In the genomic region with DNA sequence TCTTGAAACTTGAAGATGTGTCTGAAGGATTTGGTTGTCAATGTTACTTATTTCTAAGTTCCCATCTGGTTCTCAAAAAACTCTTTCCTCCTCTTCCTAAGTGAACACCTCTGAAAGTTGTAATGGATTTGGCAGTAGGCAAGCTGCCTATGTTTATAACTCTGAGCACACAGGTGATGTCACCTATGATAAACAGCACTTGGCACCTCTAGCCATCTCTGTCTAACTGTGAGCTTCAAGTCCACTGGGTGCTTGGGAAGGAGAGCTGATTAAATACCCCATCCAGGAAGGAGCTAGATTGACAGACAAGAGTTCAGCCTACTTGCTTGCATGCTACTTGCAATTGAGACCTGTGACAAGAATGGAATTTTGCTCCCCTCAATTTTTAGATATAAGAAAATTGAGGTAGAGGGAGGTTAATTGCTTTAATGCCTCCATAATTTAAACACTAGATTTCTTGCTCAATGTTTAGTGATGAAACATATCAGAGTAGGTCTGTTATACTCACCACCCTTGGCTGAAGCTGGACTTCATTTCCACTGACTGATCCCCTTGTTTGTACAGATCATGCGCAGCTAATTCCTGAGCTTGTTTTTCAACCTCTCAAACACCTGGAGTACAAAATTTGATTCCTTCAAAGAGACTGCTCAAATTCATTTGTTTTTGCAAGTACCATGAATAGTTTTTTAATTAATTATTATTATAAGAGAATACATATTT, we compare ENCODE assay signal across 18 cellular contexts. TPM values are rescaled to one million over a fixed set of nuclear protein-coding genes. Genes with fewer than 3 reads are reported as not detected.
DNase-seq lines count a peak whose midpoint lies in the region; ATAC-seq, FAIRE-seq and TF ChIP-seq lines count a peak whose summit lies in the region.
"Had no signal": no experiment of that assay in that cellular context is flagged by ENCODE, and none has a peak within 500 bp of the region (broad histone marks: within the 10 kb centered on the region; RNA-seq: fewer than 3 reads in every experiment).

No MANE protein-coding gene starts in this region.

- H3K9ac ChIP-seq in BLaER1 treated with 17β-estradiol and CSF1 and Interleukin-3, amounts not matched to agents 10 nM and 100 nM = no peak overlapping the region

- H3K9me3 Mint-ChIP-seq in nephron progenitor cell = no peaks in the 10 kb centered on the region
- H3K9me3 Mint-ChIP-seq: H9 had no signal

- peak overlapping the region in 3 of 11 experiments; percentile 6 to 41 (median 11); a peak in 3 of 22 replicates for H3K27ac ChIP-seq in BLaER1 treated with 17β-estradiol and CSF1 and Interleukin-3, amounts not matched to agents 10 nM and 100 nM
- H3K27ac ChIP-seq in VCaP (peak overlapping the region; percentile 16), substantia nigra (ENCODE audit: low read depth, low read length, poor library complexity, severe bottlenecking) (no peak overlapping the region)
- H3K27ac ChIP-seq: RWPE1, SJCRH30 had no signal

- no peak for ATAC-seq in HG03196 (IDR thresholded peaks at IDR 0.05; ENCODE audit: unreplicated experiment)

- FAIRE-seq in islet of Langerhans (lab: Jason Lieb, UNC) = peak; percentile 84

- H3K9me3 ChIP-seq in BLaER1 treated with 17β-estradiol and CSF1 and Interleukin-3, amounts not matched to agents 10 nM and 100 nM (replicated peaks in 1 of 11) = no peaks in the 10 kb centered on the region
- H3K9me3 ChIP-seq: BE2C, SJCRH30 had no signal

- no peak overlapping the region for H3K4me3 Mint-ChIP-seq in nephron progenitor cell
- H3K4me3 Mint-ChIP-seq: CD8-positive, alpha-beta memory T cell; H9 had no signal

- H3K36me3 ChIP-seq in BLaER1 treated with 17β-estradiol and CSF1 and Interleukin-3, amounts not matched to agents 10 nM and 100 nM = no peaks in the 10 kb centered on the region
- H3K36me3 ChIP-seq: BE2C, SJCRH30 had no signal

- DNase-seq in H4 (ENCODE audit: low spot score) (peak; percentile 26), nephron progenitor cell (no peak), NCI-H1930 (lab: John Stamatoyannopoulos, UW) (no peak), substantia nigra (lab: John Stamatoyannopoulos, UW) (no peak)
- DNase-seq: BE2C; CD8-positive, alpha-beta memory T cell; H9; Kasumi-1; NCI-H1417 treated with DMSO at 0.1 percent for 48 hours; NCI-H446 treated with DMSO at 0.1 percent for 48 hours; NK-92 treated with Interleukin-12 subunit alpha and Interleukin-12 subunit beta, amount 100 ng/mL, for 24 hours; OCI-M1; SJCRH30 had no signal

- peaks cover 0 to 16% (median 9%) of the 10 kb centered on the region in 10 experiments; a peak in 14 of 20 replicates for H3K4me1 ChIP-seq in BLaER1 treated with 17β-estradiol and CSF1 and Interleukin-3, amounts not matched to agents 10 nM and 100 nM
- H3K4me1 ChIP-seq: BE2C had no signal

- H3K4me2 ChIP-seq in BLaER1 treated with 17β-estradiol and CSF1 and Interleukin-3, amounts not matched to agents 10 nM and 100 nM = peak overlapping the region in 8 of 11 experiments; percentile 2 to 60 (median 38); a peak in 13 of 22 replicates

- H3K4me1 Mint-ChIP-seq in nephron progenitor cell = no peaks in the 10 kb centered on the region
- H3K4me1 Mint-ChIP-seq: CD8-positive, alpha-beta memory T cell had no signal

- peaks cover 3% of the 10 kb centered on the region for H3K27me3 Mint-ChIP-seq in nephron progenitor cell (ENCODE audit: low read depth, poor library complexity)

- TF ChIP-seq CTCF in VCaP (conservative IDR thresholded peaks at IDR 0.05) (no peak), nephron progenitor cell (IDR thresholded peaks at IDR 0.05) (no peak)

- no peak overlapping the region for H3K4me3 ChIP-seq in BLaER1 treated with 17β-estradiol and CSF1 and Interleukin-3, amounts not matched to agents 10 nM and 100 nM
- H3K4me3 ChIP-seq: SJCRH30 had no signal

- H3K36me3 Mint-ChIP-seq in nephron progenitor cell (ENCODE audit: low read depth) = no peaks in the 10 kb centered on the region
- H3K36me3 Mint-ChIP-seq: CD8-positive, alpha-beta memory T cell had no signal

- no peaks in the 10 kb centered on the region for H3K27me3 ChIP-seq in BLaER1 treated with 17β-estradiol and CSF1 and Interleukin-3, amounts not matched to agents 10 nM and 100 nM
- H3K27me3 ChIP-seq: SJCRH30 had no signal

- H4K20me1 ChIP-seq in BLaER1 treated with 17β-estradiol and CSF1 and Interleukin-3, amounts not matched to agents 10 nM and 100 nM = no peaks in the 10 kb centered on the region

- no peak overlapping the region for H3K27ac Mint-ChIP-seq in nephron progenitor cell
- H3K27ac Mint-ChIP-seq: CD8-positive, alpha-beta memory T cell; H9 had no signal

RNA-seq across cellular contexts. Expression of gene PDE4D, which starts 49.9 kb away (rescaled TPM):
- total RNA-seq in H4 (2014; rRNA removed; shearing (Covaris generic)) = 24.4 and 34.2 TPM in 2 replicates
